ENCODE assay signal across 8 cellular contexts in genomic region chr1:159780583-159781582, GRCh38. TPM values are rescaled to one million over a fixed set of nuclear protein-coding genes. Genes with fewer than 3 reads are reported as not detected.
DNase-seq lines count a peak whose midpoint lies in the region; ATAC-seq and TF ChIP-seq lines count a peak whose summit lies in the region.

Gene DUSP23 (plus strand): TSS chr1:159780962. CDS start chr1:159781101, 139 bp downstream.

- no peak for TF ChIP-seq EP300 in upper lobe of left lung (IDR thresholded peaks at IDR 0.05)

- H3K4me1 ChIP-seq in heart left ventricle (peaks cover 0 to 25% (median 11%) of the 10 kb centered on the region in 12 donors), upper lobe of left lung (peaks cover 18 to 23% (median 21%) of the 10 kb centered on the region in 4 donors)

- ATAC-seq in HG02678 (IDR thresholded peaks at IDR 0.05; ENCODE audit: unreplicated experiment) (peak; percentile 98), heart left ventricle (peak; percentile 99), upper lobe of left lung (ENCODE audit: low FRiP score in 2 of 2) (peak; percentile 98 to 99)

- peak; percentile 94 for DNase-seq in NCI-H1417 treated with DMSO at 0.1 percent for 48 hours (lab: John Stamatoyannopoulos, UW)
- peak; percentile 99 for DNase-seq in amniotic epithelial cell (ENCODE audit: low read depth)
- peak; percentile 98 for DNase-seq in heart left ventricle
- DNase-seq in posterior cingulate gyrus, result peak; percentile 94 to 99 (median 96)
- peak; percentile 98 for DNase-seq in upper lobe of left lung

- no peaks in the 10 kb centered on the region for H3K36me3 ChIP-seq in heart left ventricle
- no peaks in the 10 kb centered on the region for H3K36me3 ChIP-seq in upper lobe of left lung

- 2 to 4% (median 2%) methylated on average over 37 to 88 of the region's 88 CpGs for WGBS in heart left ventricle, 4 donors
- WGBS in upper lobe of left lung, 2 donors, result 1 to 2% methylated on average over 26 to 42 of the region's 88 CpGs

- TF ChIP-seq POLR2A in heart left ventricle (IDR thresholded peaks at IDR 0.05) (peak in 1 of 2 donors; percentile 70), upper lobe of left lung (IDR thresholded peaks at IDR 0.05) (peak in 3 of 4 donors; percentile 67 to 96 (median 70))

- H3K27me3 ChIP-seq in heart left ventricle (no peaks in the 10 kb centered on the region), upper lobe of left lung (no peaks in the 10 kb centered on the region)

- H3K4me3 ChIP-seq in heart left ventricle (peak within 1 kb of the TSS; percentile 60 to 96 (median 78)), upper lobe of left lung (peak within 1 kb of the TSS; percentile 85 to 99 (median 94))

- TF ChIP-seq CTCF in GM12873 (IDR thresholded peaks at IDR 0.05; ENCODE audit: insufficient read depth, low read depth, low read length, missing control alignments) (peak; percentile 89), heart left ventricle (IDR thresholded peaks at IDR 0.05) (peak; percentile 87 to 98 (median 93)), upper lobe of left lung (IDR thresholded peaks at IDR 0.05) (peak; percentile 92 to 98 (median 96))

- H3K27ac ChIP-seq in heart left ventricle (peak within 1 kb of the TSS; percentile 71 to 91 (median 78)), upper lobe of left lung (peak within 1 kb of the TSS; percentile 84 to 93 (median 88))

- intact Hi-C loops in T-helper 1 cell treated with Interleukin-12 subunit alpha and Interleukin-12 subunit beta and Interleukin-4 antibody, amounts not matched to agents 30 ng/mL and 1 ng/mL, for 36 hours (cut with micrococcal nuclease), result loop anchor here (1.0 to 5.0 kb wide), 9 partner anchors 17 to 704 kb away; partner anchors contain the start of genes AIM2, DCAF8, IGSF8 and PIGM
- intact Hi-C loops in heart left ventricle (cut with DNase I), result loop anchor here in 7 of 10 donors (1.0 to 10.0 kb wide), 5 partner anchors 74 to 251 kb away; partner anchors contain the start of gene PIGM (in 2 of the 7)
- intact Hi-C loops in posterior cingulate gyrus (cut with DNase I), result loop anchor here (1.0 to 2.0 kb wide), 2 partner anchors 73 to 110 kb away; no protein-coding TSS in a partner anchor

- H3K9me3 ChIP-seq in heart left ventricle, result no peaks in the 10 kb centered on the region
- no peaks in the 10 kb centered on the region for H3K9me3 ChIP-seq in upper lobe of left lung

RNA-seq across cellular contexts. Expression of gene DUSP23, which starts in this region (rescaled TPM):
- total RNA-seq in T-helper 1 cell treated with Interleukin-12 subunit alpha and Interleukin-12 subunit beta and Interleukin-4 antibody, amounts not matched to agents 30 ng/mL and 1 ng/mL, for 36 hours, result 12.8 and 13.0 TPM in 2 replicates
- 10 to 100 TPM in 8 of 9 donors, 1 to 10 TPM in 1; 10.0 to 30.3 (median 18.8) TPM for total RNA-seq in heart left ventricle
- polyA plus RNA-seq in heart left ventricle, result 10 to 100 TPM; 36.6 to 59.2 TPM
- 10 to 100 TPM; 59.1 to 96.8 (median 79.9) TPM for total RNA-seq in upper lobe of left lung

Comparison
In these comparisons a context has a peak if more than half of its experiments do, and no peak if none do; other contexts are left out.
1. Peak in every context shown above with its lines: DNase-seq, ATAC-seq, H3K4me3 ChIP-seq and H3K27ac ChIP-seq.